20 cellular contexts compared by ENCODE assay signal in genomic region chr17:27873746-27874145, GRCh38. TPM values are rescaled to one million over a fixed set of nuclear protein-coding genes. Genes with fewer than 3 reads are reported as not detected.
DNase-seq lines count a peak whose midpoint lies in the region; ATAC-seq, FAIRE-seq and TF ChIP-seq lines count a peak whose summit lies in the region.
"Had no signal": no experiment of that assay in that cellular context is flagged by ENCODE, and none has a peak within 500 bp of the region (broad histone marks: within the 10 kb centered on the region; RNA-seq: fewer than 3 reads in every experiment).

No MANE protein-coding gene starts in this region.

- no peaks in the 10 kb centered on the region for H3F3A ChIP-seq in PC-3 (ENCODE audit: low read length, unreplicated experiment)

- no peaks in the 10 kb centered on the region for H3K79me2 ChIP-seq in PC-3 (ENCODE audit: low read length)

- TF ChIP-seq CTCF in AG10803 (conservative IDR thresholded peaks at IDR 0.05; ENCODE audit: low read length), result no peak
- no peak for TF ChIP-seq CTCF in PC-3 (conservative IDR thresholded peaks at IDR 0.05; ENCODE audit: low read depth, low read length)
- TF ChIP-seq CTCF in bronchial epithelial cell (IDR thresholded peaks at IDR 0.05; ENCODE audit: insufficient read depth, low read length, severe bottlenecking), result no peak
- no peak for TF ChIP-seq CTCF in CD4-positive, alpha-beta T cell (IDR thresholded peaks at IDR 0.05)

- H3K4me3 ChIP-seq in AG10803 (ENCODE audit: low read length) (no peak overlapping the region), PC-3 (ENCODE audit: low read length) (no peak overlapping the region), bronchial epithelial cell (ENCODE audit: low read depth, low read length) (no peak overlapping the region)
- H3K4me3 ChIP-seq: K562, PC-9, SJSA1 had no signal

- peaks cover 8% of the 10 kb centered on the region for H3K4me1 Mint-ChIP-seq in CD4-positive, alpha-beta T cell (ENCODE audit: low read depth)
- H3K4me1 Mint-ChIP-seq: B cell had no signal

- BruUV-seq in PC-3 (replicated peaks; lab: Mats Ljungman, UMichigan), result no TSS peak

- CTCF ChIA-PET in PC-3 (lab: Charles Lee), result no interaction called here
- CTCF ChIA-PET in CD4-positive, alpha-beta T cell (lab: Charles Lee), result no interaction called here

- peak; percentile 29 for DNase-seq in AG10803 (ENCODE audit: low read depth)
- peak; percentile 59 for DNase-seq in PC-3
- peak; percentile 59 for DNase-seq in bronchial epithelial cell (ENCODE audit: low read depth)
- peak; percentile 10 for DNase-seq in iris pigment epithelial cell (ENCODE audit: low read depth)
- DNase-seq in RPMI8226, result no peak
- no peak for DNase-seq in effector CD4-positive, alpha-beta T cell
- no peak for DNase-seq in CD4-positive, alpha-beta T cell
- no peak for DNase-seq in NCI-H2171 treated with DMSO at 0.1 percent for 48 hours (lab: John Stamatoyannopoulos, UW)
- DNase-seq: 8988T, COR-L47, DMS 273 treated with DMSO at 0.1 percent for 48 hours, DND-41, H7, NCI-H1417, NCI-H187, NCI-H526 had no signal

- POLR2A ChIA-PET in PC-3 (lab: Charles Lee; ENCODE audit: unreplicated experiment), result no interaction called here
- POLR2A ChIA-PET in CD4-positive, alpha-beta T cell (lab: Charles Lee), result no interaction called here

- H3K27me3 Mint-ChIP-seq in CD4-positive, alpha-beta T cell, result no peaks in the 10 kb centered on the region
- H3K27me3 Mint-ChIP-seq: B cell had no signal

- no peaks in the 10 kb centered on the region for H3K27me3 ChIP-seq in PC-3 (ENCODE audit: low read length)
- no peaks in the 10 kb centered on the region for H3K27me3 ChIP-seq in bronchial epithelial cell (ENCODE audit: control insufficient read depth, insufficient read depth, low read length)
- H3K27me3 ChIP-seq in CD4-positive, alpha-beta T cell (ENCODE audit: control insufficient read depth, insufficient read depth, low read length), result no peaks in the 10 kb centered on the region
- H3K27me3 ChIP-seq: SJSA1 had no signal

- H3K9me2 ChIP-seq in PC-3 (replicated peaks; ENCODE audit: low read length), result no peaks in the 10 kb centered on the region

- H2AFZ ChIP-seq in PC-3 (ENCODE audit: low read length), result no peak overlapping the region
- H2AFZ ChIP-seq: PC-9 had no signal

- peaks cover 8% of the 10 kb centered on the region for H3K36me3 Mint-ChIP-seq in CD4-positive, alpha-beta T cell (ENCODE audit: low read depth)

- H3K4me1 ChIP-seq in PC-3 (ENCODE audit: insufficient read depth, low read length), result 0 out of 2 replicates have a peak, but pooled peaks cover 5% of the 10 kb centered on the region
- H3K4me1 ChIP-seq: SJSA1 had no signal

- no peak overlapping the region for H3K4me2 ChIP-seq in PC-3 (ENCODE audit: low read length)
- H3K4me2 ChIP-seq: PC-9 had no signal

- intact Hi-C loops in PC-3 (cut with micrococcal nuclease), result no loop called here
- intact Hi-C loops in CD4-positive, alpha-beta T cell (cut with DNase I, micrococcal nuclease), result no loop called here

- H3K27ac ChIP-seq in PC-3 (ENCODE audit: low read length), result no peak overlapping the region
- H3K27ac ChIP-seq in CD4-positive, alpha-beta T cell (ENCODE audit: low read depth, low read length), result no peak overlapping the region
- H3K27ac ChIP-seq: PC-9, SJSA1 had no signal

- FAIRE-seq in bronchial epithelial cell (lab: Jason Lieb, UNC), result no peak

- no peaks in the 10 kb centered on the region for H3K9me3 ChIP-seq in PC-3 (ENCODE audit: low read length)
- no peaks in the 10 kb centered on the region for H3K9me3 ChIP-seq in CD4-positive, alpha-beta T cell (ENCODE audit: control insufficient read depth, low read length)
- H3K9me3 ChIP-seq: SJSA1 had no signal

- H3K36me3 ChIP-seq in PC-3 (ENCODE audit: low read depth, low read length) (no peaks in the 10 kb centered on the region), bronchial epithelial cell (ENCODE audit: control insufficient read depth, insufficient read depth, low read length) (no peaks in the 10 kb centered on the region)
- H3K36me3 ChIP-seq: SJSA1 had no signal

- H3K27ac Mint-ChIP-seq in CD4-positive, alpha-beta T cell, result no peak overlapping the region
- H3K27ac Mint-ChIP-seq: B cell had no signal

- H3K4me3 Mint-ChIP-seq in CD4-positive, alpha-beta T cell, result no peak overlapping the region
- H3K4me3 Mint-ChIP-seq: B cell had no signal

- no peak overlapping the region for H3K9ac ChIP-seq in PC-3 (ENCODE audit: low read length)

- no peaks in the 10 kb centered on the region for H3K9me3 Mint-ChIP-seq in CD4-positive, alpha-beta T cell

- no peak for ATAC-seq in PC-3
- no peak for ATAC-seq in CD4-positive, alpha-beta T cell (ENCODE audit: poor library complexity)
- ATAC-seq: K562 had no signal

- H4K20me1 ChIP-seq in PC-3 (ENCODE audit: low read length), result no peaks in the 10 kb centered on the region

RNA-seq across cellular contexts. Expression of gene LYRM9, which starts 19.4 kb away (rescaled TPM):
- total RNA-seq in PC-3 (2014; rRNA removed) (0.52 and 0.58 TPM in 2 replicates), bronchial epithelial cell (1.3 and 4.1 TPM in 2 replicates)
- 10 to 100 TPM; 13.0 to 15.7 TPM for total RNA-seq in CD4-positive, alpha-beta T cell

Comparison
In these comparisons a context has a peak if more than half of its experiments do, and no peak if none do; other contexts are left out.
1. DNase-seq: peak in AG10803 (single experiment), PC-3 (single experiment), bronchial epithelial cell (single experiment) and iris pigment epithelial cell (single experiment); none in RPMI8226 (single experiment), effector CD4-positive, alpha-beta T cell (single experiment), CD4-positive, alpha-beta T cell (0 of 10) and NCI-H2171 treated with DMSO at 0.1 percent for 48 hours (single experiment).